Comparison of ENCODE assay signal across 1 cellular context in genomic region chr19:15194938-15195337, GRCh38.
TF ChIP-seq lines count a peak whose summit lies in the region.

No MANE protein-coding gene starts in this region.

TF ChIP-seq in GM23338, 12 proteins besides CTCF, POLR2A, EP300 and RAD21:
- TF ChIP-seq, protein P1, sequence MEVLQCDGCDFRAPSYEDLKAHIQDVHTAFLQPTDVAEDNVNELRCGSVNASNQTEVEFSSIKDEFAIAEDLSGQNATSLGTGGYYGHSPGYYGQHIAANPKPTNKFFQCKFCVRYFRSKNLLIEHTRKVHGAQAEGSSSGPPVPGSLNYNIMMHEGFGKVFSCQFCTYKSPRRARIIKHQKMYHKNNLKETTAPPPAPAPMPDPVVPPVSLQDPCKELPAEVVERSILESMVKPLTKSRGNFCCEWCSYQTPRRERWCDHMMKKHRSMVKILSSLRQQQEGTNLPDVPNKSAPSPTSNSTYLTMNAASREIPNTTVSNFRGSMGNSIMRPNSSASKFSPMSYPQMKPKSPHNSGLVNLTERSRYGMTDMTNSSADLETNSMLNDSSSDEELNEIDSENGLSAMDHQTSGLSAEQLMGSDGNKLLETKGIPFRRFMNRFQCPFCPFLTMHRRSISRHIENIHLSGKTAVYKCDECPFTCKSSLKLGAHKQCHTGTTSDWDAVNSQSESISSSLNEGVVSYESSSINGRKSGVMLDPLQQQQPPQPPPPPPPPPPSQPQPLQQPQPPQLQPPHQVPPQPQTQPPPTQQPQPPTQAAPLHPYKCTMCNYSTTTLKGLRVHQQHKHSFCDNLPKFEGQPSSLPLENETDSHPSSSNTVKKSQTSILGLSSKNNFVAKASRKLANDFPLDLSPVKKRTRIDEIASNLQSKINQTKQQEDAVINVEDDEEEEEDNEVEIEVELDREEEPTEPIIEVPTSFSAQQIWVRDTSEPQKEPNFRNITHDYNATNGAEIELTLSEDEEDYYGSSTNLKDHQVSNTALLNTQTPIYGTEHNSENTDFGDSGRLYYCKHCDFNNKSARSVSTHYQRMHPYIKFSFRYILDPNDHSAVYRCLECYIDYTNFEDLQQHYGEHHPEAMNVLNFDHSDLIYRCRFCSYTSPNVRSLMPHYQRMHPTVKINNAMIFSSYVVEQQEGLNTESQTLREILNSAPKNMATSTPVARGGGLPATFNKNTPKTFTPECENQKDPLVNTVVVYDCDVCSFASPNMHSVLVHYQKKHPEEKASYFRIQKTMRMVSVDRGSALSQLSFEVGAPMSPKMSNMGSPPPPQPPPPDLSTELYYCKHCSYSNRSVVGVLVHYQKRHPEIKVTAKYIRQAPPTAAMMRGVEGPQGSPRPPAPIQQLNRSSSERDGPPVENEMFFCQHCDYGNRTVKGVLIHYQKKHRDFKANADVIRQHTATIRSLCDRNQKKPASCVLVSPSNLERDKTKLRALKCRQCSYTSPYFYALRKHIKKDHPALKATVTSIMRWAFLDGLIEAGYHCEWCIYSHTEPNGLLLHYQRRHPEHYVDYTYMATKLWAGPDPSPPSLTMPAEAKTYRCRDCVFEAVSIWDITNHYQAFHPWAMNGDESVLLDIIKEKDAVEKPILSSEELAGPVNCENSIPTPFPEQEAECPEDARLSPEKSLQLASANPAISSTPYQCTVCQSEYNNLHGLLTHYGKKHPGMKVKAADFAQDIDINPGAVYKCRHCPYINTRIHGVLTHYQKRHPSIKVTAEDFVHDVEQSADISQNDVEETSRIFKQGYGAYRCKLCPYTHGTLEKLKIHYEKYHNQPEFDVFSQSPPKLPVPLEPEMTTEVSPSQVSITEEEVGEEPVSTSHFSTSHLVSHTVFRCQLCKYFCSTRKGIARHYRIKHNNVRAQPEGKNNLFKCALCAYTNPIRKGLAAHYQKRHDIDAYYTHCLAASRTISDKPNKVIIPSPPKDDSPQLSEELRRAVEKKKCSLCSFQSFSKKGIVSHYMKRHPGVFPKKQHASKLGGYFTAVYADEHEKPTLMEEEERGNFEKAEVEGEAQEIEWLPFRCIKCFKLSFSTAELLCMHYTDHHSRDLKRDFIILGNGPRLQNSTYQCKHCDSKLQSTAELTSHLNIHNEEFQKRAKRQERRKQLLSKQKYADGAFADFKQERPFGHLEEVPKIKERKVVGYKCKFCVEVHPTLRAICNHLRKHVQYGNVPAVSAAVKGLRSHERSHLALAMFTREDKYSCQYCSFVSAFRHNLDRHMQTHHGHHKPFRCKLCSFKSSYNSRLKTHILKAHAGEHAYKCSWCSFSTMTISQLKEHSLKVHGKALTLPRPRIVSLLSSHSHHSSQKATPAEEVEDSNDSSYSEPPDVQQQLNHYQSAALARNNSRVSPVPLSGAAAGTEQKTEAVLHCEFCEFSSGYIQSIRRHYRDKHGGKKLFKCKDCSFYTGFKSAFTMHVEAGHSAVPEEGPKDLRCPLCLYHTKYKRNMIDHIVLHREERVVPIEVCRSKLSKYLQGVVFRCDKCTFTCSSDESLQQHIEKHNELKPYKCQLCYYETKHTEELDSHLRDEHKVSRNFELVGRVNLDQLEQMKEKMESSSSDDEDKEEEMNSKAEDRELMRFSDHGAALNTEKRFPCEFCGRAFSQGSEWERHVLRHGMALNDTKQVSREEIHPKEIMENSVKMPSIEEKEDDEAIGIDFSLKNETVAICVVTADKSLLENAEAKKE (CRISPR knock-in tag; IDR thresholded peaks at IDR 0.05), result no peak
- TF ChIP-seq NANOG (IDR thresholded peaks at IDR 0.05; ENCODE audit: borderline replicate concordance), result no peak
TF ChIP-seq in GM23338: peak in this region for 0.
